9 cellular contexts compared by ENCODE assay signal in genomic region chr11:70364745-70365535, GRCh38. TPM values are rescaled to one million over a fixed set of nuclear protein-coding genes. Genes with fewer than 3 reads are reported as not detected.
A peak's percentile ranks its signal among the peaks of the same experiment; 100 is the strongest.
DNase-seq lines count a peak whose midpoint lies in the region; ATAC-seq and TF ChIP-seq lines count a peak whose summit lies in the region.
"Had no signal": no experiment of that assay in that cellular context is flagged by ENCODE, and none has a peak within 500 bp of the region (broad histone marks: within the 10 kb centered on the region; RNA-seq: fewer than 3 reads in every experiment).

No MANE protein-coding gene starts in this region.

- peak overlapping the region; percentile 49 for H3K4me3 ChIP-seq in CD4-positive, CD25-positive, alpha-beta regulatory T cell (ENCODE audit: low read depth, low read length)
- no peak overlapping the region for H3K4me3 ChIP-seq in gastrocnemius medialis

- H3K4me1 Mint-ChIP-seq in CD4-positive, CD25-positive, alpha-beta regulatory T cell: peaks cover 21 to 31% (median 26%) of the 10 kb centered on the region in 4 donors
- peaks cover 14% of the 10 kb centered on the region for H3K4me1 Mint-ChIP-seq in activated B cell treated with CpG ODN at 0.5 μM for 24 hours
- H3K4me1 Mint-ChIP-seq in activated naive CD4-positive, alpha-beta T cell treated with anti-CD3 and anti-CD28 coated beads, Interleukin-2, amount 10 ng/mL, durations not matched to agents 7 days and 5 days: peaks cover 24% of the 10 kb centered on the region

- CTCF ChIA-PET in activated B cell treated with CpG ODN at 0.5 μM for 24 hours (lab: Charles Lee): no interaction called here
- CTCF ChIA-PET in activated naive CD4-positive, alpha-beta T cell treated with anti-CD3 and anti-CD28 coated beads, Interleukin-2, amount 10 ng/mL, durations not matched to agents 7 days and 5 days (lab: Charles Lee): interaction anchor here (1.2 kb wide), 1 partner anchor 27 kb away, joined by 3 read pairs; no protein-coding TSS in a partner anchor

- TF ChIP-seq POLR2A in gastrocnemius medialis (IDR thresholded peaks at IDR 0.05): no peak

- no peaks in the 10 kb centered on the region for H3K9me3 ChIP-seq in CD4-positive, CD25-positive, alpha-beta regulatory T cell (ENCODE audit: control insufficient read depth in 2 of 2, low read length in 2 of 2)
- H3K9me3 ChIP-seq in gastrocnemius medialis: no peaks in the 10 kb centered on the region

- H3K9me3 Mint-ChIP-seq in CD4-positive, CD25-positive, alpha-beta regulatory T cell: peaks cover 0 to 2% (median 0%) of the 10 kb centered on the region in 7 donors
- no peaks in the 10 kb centered on the region for H3K9me3 Mint-ChIP-seq in activated B cell treated with CpG ODN at 0.5 μM for 24 hours
- no peaks in the 10 kb centered on the region for H3K9me3 Mint-ChIP-seq in activated naive CD4-positive, alpha-beta T cell treated with anti-CD3 and anti-CD28 coated beads, Interleukin-2, amount 10 ng/mL, durations not matched to agents 7 days and 5 days

- ATAC-seq in CD4-positive, CD25-positive, alpha-beta regulatory T cell (ENCODE audit: low read depth in 2 of 2): peak; percentile 74 to 82
- ATAC-seq in activated B cell treated with CpG ODN at 0.5 μM for 24 hours (ENCODE audit: low read depth) (peak; percentile 47), Right ventricle myocardium inferior (no peak), HG03045 (IDR thresholded peaks at IDR 0.05; ENCODE audit: unreplicated experiment) (no peak), gastrocnemius medialis (no peak)

- peak in 2 of 3 donors; percentile 31 to 75 for DNase-seq in CD4-positive, CD25-positive, alpha-beta regulatory T cell
- DNase-seq in activated B cell treated with CpG ODN at 0.5 μM for 24 hours: no peak
- peak; percentile 69 for DNase-seq in activated naive CD4-positive, alpha-beta T cell treated with anti-CD3 and anti-CD28 coated beads, Interleukin-2, amount 10 ng/mL, durations not matched to agents 7 days and 5 days
- peak; percentile 71 to 80 for DNase-seq in stimulated activated CD4-positive, alpha-beta T cell treated with anti-CD3 and anti-CD28 coated beads, Interleukin-2, amount 100 ng/mL, for 24 hours
- no peak for DNase-seq in NCI-H510A treated with DMSO at 0.1 percent for 48 hours (lab: John Stamatoyannopoulos, UW)
- DNase-seq in Right ventricle myocardium inferior (ENCODE audit: missing footprints): no peak
- no peak for DNase-seq in gastrocnemius medialis
- DNase-seq: hypothalamus had no signal

- no peaks in the 10 kb centered on the region for H3K27me3 ChIP-seq in CD4-positive, CD25-positive, alpha-beta regulatory T cell (ENCODE audit: control insufficient read depth, insufficient read depth, low read length)
- no peaks in the 10 kb centered on the region for H3K27me3 ChIP-seq in gastrocnemius medialis

- no peak overlapping the region for H3K27ac ChIP-seq in CD4-positive, CD25-positive, alpha-beta regulatory T cell (ENCODE audit: insufficient read depth, low read length, poor library complexity, severe bottlenecking)
- no peak overlapping the region for H3K27ac ChIP-seq in gastrocnemius medialis

- intact Hi-C loops in activated B cell treated with CpG ODN at 0.5 μM for 24 hours (cut with micrococcal nuclease) (no loop called here), Right ventricle myocardium inferior (cut with DNase I) (no loop called here), gastrocnemius medialis (cut with DNase I; ENCODE audit: low total_unique reads) (no loop called here)

- in situ Hi-C loops in gastrocnemius medialis (cut with MboI; ENCODE audit: low sequenced_read_pairs in 4 of 4): no loop called here

- peaks cover 44% of the 10 kb centered on the region for H3K36me3 Mint-ChIP-seq in CD4-positive, CD25-positive, alpha-beta regulatory T cell
- peaks cover 65% of the 10 kb centered on the region for H3K36me3 Mint-ChIP-seq in activated B cell treated with CpG ODN at 0.5 μM for 24 hours (ENCODE audit: low read depth)
- H3K36me3 Mint-ChIP-seq in activated naive CD4-positive, alpha-beta T cell treated with anti-CD3 and anti-CD28 coated beads, Interleukin-2, amount 10 ng/mL, durations not matched to agents 7 days and 5 days: peaks cover 43% of the 10 kb centered on the region

- H3K27me3 Mint-ChIP-seq in CD4-positive, CD25-positive, alpha-beta regulatory T cell: no peaks in the 10 kb centered on the region
- H3K27me3 Mint-ChIP-seq in activated B cell treated with CpG ODN at 0.5 μM for 24 hours: no peaks in the 10 kb centered on the region
- H3K27me3 Mint-ChIP-seq in activated naive CD4-positive, alpha-beta T cell treated with anti-CD3 and anti-CD28 coated beads, Interleukin-2, amount 10 ng/mL, durations not matched to agents 7 days and 5 days: peaks cover 10% of the 10 kb centered on the region

- peaks cover 38% of the 10 kb centered on the region for H3K36me3 ChIP-seq in CD4-positive, CD25-positive, alpha-beta regulatory T cell (ENCODE audit: control insufficient read depth, insufficient read depth, low read length)
- peaks cover 0 to 46% of the 10 kb centered on the region in 2 donors for H3K36me3 ChIP-seq in gastrocnemius medialis

- POLR2A ChIA-PET in activated B cell treated with CpG ODN at 0.5 μM for 24 hours (lab: Charles Lee): no interaction called here

- TF ChIP-seq CTCF in activated B cell treated with CpG ODN at 0.5 μM for 24 hours (IDR thresholded peaks at IDR 0.05) (no peak), gastrocnemius medialis (IDR thresholded peaks at IDR 0.05 in 4 of 5, conservative IDR thresholded peaks at IDR 0.05 in 1 of 5) (no peak)

- H3K4me3 Mint-ChIP-seq in CD4-positive, CD25-positive, alpha-beta regulatory T cell: peak overlapping the region; percentile 28 to 85 (median 68)
- peak overlapping the region; percentile 32 for H3K4me3 Mint-ChIP-seq in activated B cell treated with CpG ODN at 0.5 μM for 24 hours
- H3K4me3 Mint-ChIP-seq in activated naive CD4-positive, alpha-beta T cell treated with anti-CD3 and anti-CD28 coated beads, Interleukin-2, amount 10 ng/mL, durations not matched to agents 7 days and 5 days: peak overlapping the region; percentile 37

- H3K4me1 ChIP-seq in CD4-positive, CD25-positive, alpha-beta regulatory T cell (ENCODE audit: control insufficient read depth, insufficient read depth, low read length, poor library complexity, severe bottlenecking): peaks cover 29% of the 10 kb centered on the region
- no peaks in the 10 kb centered on the region for H3K4me1 ChIP-seq in gastrocnemius medialis

- peak overlapping the region in 2 of 3 donors; percentile 57 to 80 for H3K27ac Mint-ChIP-seq in CD4-positive, CD25-positive, alpha-beta regulatory T cell
- no peak overlapping the region for H3K27ac Mint-ChIP-seq in activated B cell treated with CpG ODN at 0.5 μM for 24 hours
- peak overlapping the region; percentile 39 for H3K27ac Mint-ChIP-seq in activated naive CD4-positive, alpha-beta T cell treated with anti-CD3 and anti-CD28 coated beads, Interleukin-2, amount 10 ng/mL, durations not matched to agents 7 days and 5 days

RNA-seq across cellular contexts. Expression of gene CTTN, which starts 33.4 kb away (rescaled TPM):
- total RNA-seq in CD4-positive, CD25-positive, alpha-beta regulatory T cell: 5.4 TPM
- under 1 TPM in 1 of 4 donors, not detected in 3; 0.37 TPM for polyA plus RNA-seq in CD4-positive, CD25-positive, alpha-beta regulatory T cell
- 1.1 TPM in 2 replicates for total RNA-seq in activated B cell treated with CpG ODN at 0.5 μM for 24 hours
- 166 TPM for total RNA-seq in Right ventricle myocardium inferior
- 100 to 1,000 TPM in 3 of 4 donors, 10 to 100 TPM in 1; 92.8 to 226 (median 134) TPM for total RNA-seq in gastrocnemius medialis

Comparison
In these comparisons a context has a peak if more than half of its experiments do, and no peak if none do; other contexts are left out.
1. ATAC-seq: peak in CD4-positive, CD25-positive, alpha-beta regulatory T cell (2 of 2) and activated B cell treated with CpG ODN at 0.5 μM for 24 hours (single experiment); none in Right ventricle myocardium inferior (single experiment), HG03045 (single experiment) and gastrocnemius medialis (0 of 2).
2. DNase-seq: peak in CD4-positive, CD25-positive, alpha-beta regulatory T cell (2 of 3), activated naive CD4-positive, alpha-beta T cell treated with anti-CD3 and anti-CD28 coated beads, Interleukin-2, amount 10 ng/mL, durations not matched to agents 7 days and 5 days (single experiment) and stimulated activated CD4-positive, alpha-beta T cell treated with anti-CD3 and anti-CD28 coated beads, Interleukin-2, amount 100 ng/mL, for 24 hours (2 of 2); none in activated B cell treated with CpG ODN at 0.5 μM for 24 hours (single experiment), NCI-H510A treated with DMSO at 0.1 percent for 48 hours (single experiment), Right ventricle myocardium inferior (single experiment) and gastrocnemius medialis (0 of 2).
3. RNA of gene CTTN, which starts 33.4 kb away (total RNA-seq): 166 TPM in Right ventricle myocardium inferior (single experiment) and 92.8 to 226 TPM in gastrocnemius medialis; 5.4 TPM in CD4-positive, CD25-positive, alpha-beta regulatory T cell (single experiment) and 1.1 TPM in activated B cell treated with CpG ODN at 0.5 μM for 24 hours; every median in the first group is over 10 times any median in the second.
4. Peak in every context shown above with its lines, with median percentiles within 50 percentile points of each other: H3K4me3 Mint-ChIP-seq.